In the genomic region with DNA sequence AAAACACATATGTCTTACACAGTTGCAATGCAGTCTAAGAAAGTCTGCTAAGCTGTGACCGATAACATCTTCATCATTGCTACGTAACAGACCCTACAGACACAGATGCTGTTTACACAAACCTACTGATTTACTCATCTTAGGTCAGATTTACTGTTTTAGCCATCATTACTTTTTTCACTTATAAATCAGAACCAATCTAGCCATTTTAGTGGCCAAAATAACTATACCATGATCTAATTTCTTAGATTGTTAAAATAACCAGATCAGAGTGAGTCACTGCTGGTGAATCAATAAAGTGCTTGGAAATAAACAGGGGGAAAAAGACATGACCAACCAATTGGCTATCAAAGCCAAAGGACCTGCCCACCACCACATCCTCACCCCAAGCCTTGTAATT, we compare ENCODE assay signal across 28 cellular contexts. TPM values are rescaled to one million over a fixed set of nuclear protein-coding genes. Genes with fewer than 3 reads are reported as not detected.
DNase-seq lines count a peak whose midpoint lies in the region; ATAC-seq and TF ChIP-seq lines count a peak whose summit lies in the region.
"Had no signal": no experiment of that assay in that cellular context is flagged by ENCODE, and none has a peak within 500 bp of the region (broad histone marks: within the 10 kb centered on the region; RNA-seq: fewer than 3 reads in every experiment).

No MANE protein-coding gene starts in this region.

- POLR2A ChIA-PET in WTC11 (lab: Charles Lee): no interaction called here

- no peak for TF ChIP-seq CTCF in AG10803 (conservative IDR thresholded peaks at IDR 0.05; ENCODE audit: low read length)
- TF ChIP-seq CTCF in foreskin fibroblast (IDR thresholded peaks at IDR 0.05; ENCODE audit: low read depth, low read length): no peak
- no peak for TF ChIP-seq CTCF in WTC11 (IDR thresholded peaks at IDR 0.05)

- peaks cover 16% of the 10 kb centered on the region for H3K36me3 Mint-ChIP-seq in WTC11
- H3K36me3 Mint-ChIP-seq in natural killer cell treated with Interleukin-12 subunit alpha and Interleukin-12 subunit beta and Interleukin-15 and Interleukin-18, amount 100 ng/mL, for 72 hours: no peaks in the 10 kb centered on the region

- H3K4me1 Mint-ChIP-seq in WTC11: peaks cover 22% of the 10 kb centered on the region
- H3K4me1 Mint-ChIP-seq in natural killer cell treated with Interleukin-12 subunit alpha and Interleukin-12 subunit beta and Interleukin-15 and Interleukin-18, amount 100 ng/mL, for 72 hours (ENCODE audit: low read depth in 2 of 2): peaks cover 14 to 43% of the 10 kb centered on the region in 2 donors

- H3K4me3 Mint-ChIP-seq in WTC11: no peak overlapping the region
- no peak overlapping the region for H3K4me3 Mint-ChIP-seq in natural killer cell treated with Interleukin-12 subunit alpha and Interleukin-12 subunit beta and Interleukin-15 and Interleukin-18, amount 100 ng/mL, for 72 hours
- H3K4me3 Mint-ChIP-seq: mesothelial cell of epicardium had no signal

- no peak overlapping the region for H3K4me3 ChIP-seq in AG10803 (ENCODE audit: low read length)
- no peak overlapping the region for H3K4me3 ChIP-seq in foreskin fibroblast (ENCODE audit: low read depth in 1 of 2, low read length in 2 of 2)
- H3K4me3 ChIP-seq: BLaER1 treated with 17β-estradiol and CSF1 and Interleukin-3, amounts not matched to agents 10 nM and 100 nM; cardiac muscle cell; heart left ventricle; transverse colon had no signal

- peaks cover 7% of the 10 kb centered on the region; the same call in 1 of the 2 replicates for H3K9me3 Mint-ChIP-seq in WTC11
- no peaks in the 10 kb centered on the region for H3K9me3 Mint-ChIP-seq in natural killer cell treated with Interleukin-12 subunit alpha and Interleukin-12 subunit beta and Interleukin-15 and Interleukin-18, amount 100 ng/mL, for 72 hours
- H3K9me3 Mint-ChIP-seq: mesothelial cell of epicardium had no signal

- ATAC-seq in WTC11: no peak
- ATAC-seq in natural killer cell treated with Interleukin-12 subunit alpha and Interleukin-12 subunit beta and Interleukin-15 and Interleukin-18, amount 100 ng/mL, for 72 hours: no peak
- ATAC-seq: activated naive CD4-positive, alpha-beta T cell treated with anti-CD3 and anti-CD28 coated beads, Interleukin-2, amount 50 U/mL, for 72 hours; HCT116; sciatic nerve had no signal

- CTCF ChIA-PET in WTC11 (lab: Charles Lee): no interaction called here

- DNase-seq in AG10803 (ENCODE audit: low read depth) (peak; percentile 14), HCEC 1CT (peak; percentile 69), astrocyte of the hippocampus (ENCODE audit: low read depth, low spot score) (peak; percentile 26), foreskin fibroblast (peak; percentile 31 to 63), D341Med (ENCODE audit: low spot score) (no peak), AML-193 (lab: John Stamatoyannopoulos, UW) (no peak), WTC11 (ENCODE audit: low spot score) (no peak)
- DNase-seq in natural killer cell treated with Interleukin-12 subunit alpha and Interleukin-12 subunit beta and Interleukin-15 and Interleukin-18, amount 100 ng/mL, for 72 hours (ENCODE audit: low spot score): no peak
- DNase-seq: activated CD4-positive, alpha-beta T cell treated with anti-CD3 and anti-CD28 coated beads for 48 hours; activated CD8-positive, alpha-beta memory T cell treated with anti-CD3 and anti-CD28 coated beads for 24 hours; activated effector memory CD4-positive, alpha-beta T cell treated with Interleukin-2 at 50 U/mL for 16 hours; DMS79; foreskin melanocyte; heart left ventricle; kidney; NCI-H1048; NCI-H1694 treated with DMSO at 0.1 percent for 48 hours; NCI-H446; NCI-H748 treated with DMSO at 0.1 percent for 48 hours; stimulated activated CD4-positive, alpha-beta T cell treated with anti-CD3 and anti-CD28 coated beads, Interleukin-4, amount 100 ng/mL, for 1 hour; T1000; transverse colon had no signal

- no peaks in the 10 kb centered on the region for H3K27me3 Mint-ChIP-seq in WTC11 (ENCODE audit: low read depth)
- H3K27me3 Mint-ChIP-seq in natural killer cell treated with Interleukin-12 subunit alpha and Interleukin-12 subunit beta and Interleukin-15 and Interleukin-18, amount 100 ng/mL, for 72 hours: no peaks in the 10 kb centered on the region

- no peak overlapping the region; the same call in 1 of the 2 replicates for H3K27ac Mint-ChIP-seq in WTC11
- H3K27ac Mint-ChIP-seq in natural killer cell treated with Interleukin-12 subunit alpha and Interleukin-12 subunit beta and Interleukin-15 and Interleukin-18, amount 100 ng/mL, for 72 hours: no peak overlapping the region
- H3K27ac Mint-ChIP-seq: activated naive CD4-positive, alpha-beta T cell treated with anti-CD3 and anti-CD28 coated beads, Interleukin-2, amount 50 U/mL, for 72 hours; mesothelial cell of epicardium had no signal

TF ChIP-seq in WTC11, 78 proteins besides CTCF, POLR2A, EP300 and RAD21 (continues in another document):
- TF ChIP-seq EMX1 (CRISPR knock-in tag; IDR thresholded peaks at IDR 0.05) (no peak), MXD4 (CRISPR knock-in tag; IDR thresholded peaks at IDR 0.05; ENCODE audit: borderline replicate concordance) (no peak), E2F5 (CRISPR knock-in tag; IDR thresholded peaks at IDR 0.05) (no peak), NFATC4 (CRISPR knock-in tag; IDR thresholded peaks at IDR 0.05) (no peak), ZBTB43 (CRISPR knock-in tag; IDR thresholded peaks at IDR 0.05) (no peak), ZNF396 (CRISPR knock-in tag; IDR thresholded peaks at IDR 0.05; ENCODE audit: borderline replicate concordance) (no peak), CREB1 (CRISPR knock-in tag; IDR thresholded peaks at IDR 0.05) (no peak)
- TF ChIP-seq, protein P1, sequence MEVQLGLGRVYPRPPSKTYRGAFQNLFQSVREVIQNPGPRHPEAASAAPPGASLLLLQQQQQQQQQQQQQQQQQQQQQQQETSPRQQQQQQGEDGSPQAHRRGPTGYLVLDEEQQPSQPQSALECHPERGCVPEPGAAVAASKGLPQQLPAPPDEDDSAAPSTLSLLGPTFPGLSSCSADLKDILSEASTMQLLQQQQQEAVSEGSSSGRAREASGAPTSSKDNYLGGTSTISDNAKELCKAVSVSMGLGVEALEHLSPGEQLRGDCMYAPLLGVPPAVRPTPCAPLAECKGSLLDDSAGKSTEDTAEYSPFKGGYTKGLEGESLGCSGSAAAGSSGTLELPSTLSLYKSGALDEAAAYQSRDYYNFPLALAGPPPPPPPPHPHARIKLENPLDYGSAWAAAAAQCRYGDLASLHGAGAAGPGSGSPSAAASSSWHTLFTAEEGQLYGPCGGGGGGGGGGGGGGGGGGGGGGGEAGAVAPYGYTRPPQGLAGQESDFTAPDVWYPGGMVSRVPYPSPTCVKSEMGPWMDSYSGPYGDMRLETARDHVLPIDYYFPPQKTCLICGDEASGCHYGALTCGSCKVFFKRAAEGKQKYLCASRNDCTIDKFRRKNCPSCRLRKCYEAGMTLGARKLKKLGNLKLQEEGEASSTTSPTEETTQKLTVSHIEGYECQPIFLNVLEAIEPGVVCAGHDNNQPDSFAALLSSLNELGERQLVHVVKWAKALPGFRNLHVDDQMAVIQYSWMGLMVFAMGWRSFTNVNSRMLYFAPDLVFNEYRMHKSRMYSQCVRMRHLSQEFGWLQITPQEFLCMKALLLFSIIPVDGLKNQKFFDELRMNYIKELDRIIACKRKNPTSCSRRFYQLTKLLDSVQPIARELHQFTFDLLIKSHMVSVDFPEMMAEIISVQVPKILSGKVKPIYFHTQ (CRISPR knock-in tag; IDR thresholded peaks at IDR 0.05): no peak
- TF ChIP-seq, protein P2, sequence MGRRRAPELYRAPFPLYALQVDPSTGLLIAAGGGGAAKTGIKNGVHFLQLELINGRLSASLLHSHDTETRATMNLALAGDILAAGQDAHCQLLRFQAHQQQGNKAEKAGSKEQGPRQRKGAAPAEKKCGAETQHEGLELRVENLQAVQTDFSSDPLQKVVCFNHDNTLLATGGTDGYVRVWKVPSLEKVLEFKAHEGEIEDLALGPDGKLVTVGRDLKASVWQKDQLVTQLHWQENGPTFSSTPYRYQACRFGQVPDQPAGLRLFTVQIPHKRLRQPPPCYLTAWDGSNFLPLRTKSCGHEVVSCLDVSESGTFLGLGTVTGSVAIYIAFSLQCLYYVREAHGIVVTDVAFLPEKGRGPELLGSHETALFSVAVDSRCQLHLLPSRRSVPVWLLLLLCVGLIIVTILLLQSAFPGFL (CRISPR knock-in tag; IDR thresholded peaks at IDR 0.05; ENCODE audit: borderline replicate concordance): no peak
- TF ChIP-seq, protein P3, sequence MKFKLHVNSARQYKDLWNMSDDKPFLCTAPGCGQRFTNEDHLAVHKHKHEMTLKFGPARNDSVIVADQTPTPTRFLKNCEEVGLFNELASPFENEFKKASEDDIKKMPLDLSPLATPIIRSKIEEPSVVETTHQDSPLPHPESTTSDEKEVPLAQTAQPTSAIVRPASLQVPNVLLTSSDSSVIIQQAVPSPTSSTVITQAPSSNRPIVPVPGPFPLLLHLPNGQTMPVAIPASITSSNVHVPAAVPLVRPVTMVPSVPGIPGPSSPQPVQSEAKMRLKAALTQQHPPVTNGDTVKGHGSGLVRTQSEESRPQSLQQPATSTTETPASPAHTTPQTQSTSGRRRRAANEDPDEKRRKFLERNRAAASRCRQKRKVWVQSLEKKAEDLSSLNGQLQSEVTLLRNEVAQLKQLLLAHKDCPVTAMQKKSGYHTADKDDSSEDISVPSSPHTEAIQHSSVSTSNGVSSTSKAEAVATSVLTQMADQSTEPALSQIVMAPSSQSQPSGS (CRISPR knock-in tag; IDR thresholded peaks at IDR 0.05; ENCODE audit: borderline replicate concordance, low read depth): no peak

RNA-seq across cellular contexts. Expression of gene FOXN3, which starts 56.9 kb away (rescaled TPM):
- total RNA-seq in WTC11 (2021): 143 to 170 TPM (median 147 TPM) in 3 replicates
- 100 to 1,000 TPM; 127 to 133 TPM for total RNA-seq in natural killer cell treated with Interleukin-12 subunit alpha and Interleukin-12 subunit beta and Interleukin-15 and Interleukin-18, amount 100 ng/mL, for 72 hours

Comparison
In these comparisons a context has a peak if more than half of its experiments do, and no peak if none do; other contexts are left out.
1. DNase-seq: peak in AG10803 (single experiment), HCEC 1CT (single experiment), astrocyte of the hippocampus (single experiment) and foreskin fibroblast (2 of 2); none in D341Med (single experiment), AML-193 (0 of 2), WTC11 (single experiment) and natural killer cell treated with Interleukin-12 subunit alpha and Interleukin-12 subunit beta and Interleukin-15 and Interleukin-18, amount 100 ng/mL, for 72 hours (single experiment).